ENCODE assay signal across 8 cellular contexts in genomic region chr19:54517483-54517882, GRCh38. TPM values are rescaled to one million over a fixed set of nuclear protein-coding genes. Genes with fewer than 3 reads are reported as not detected.
DNase-seq lines count a peak whose midpoint lies in the region; TF ChIP-seq lines count a peak whose summit lies in the region.
"Had no signal": no experiment of that assay in that cellular context is flagged by ENCODE, and none has a peak within 500 bp of the region (broad histone marks: within the 10 kb centered on the region; RNA-seq: fewer than 3 reads in every experiment).

No MANE protein-coding gene starts in this region.

- H3K27ac ChIP-seq in left ventricle myocardium inferior (replicated peaks): no peak overlapping the region
- H3K27ac ChIP-seq: Peyer's patch had no signal

- H3K4me3 Mint-ChIP-seq in activated T-cell treated with anti-CD3 and anti-CD28 coated beads, Interleukin-2, amount 50 U/mL, for 24 hours: no peak overlapping the region

- H3K27me3 Mint-ChIP-seq in activated T-cell treated with anti-CD3 and anti-CD28 coated beads, Interleukin-2, amount 50 U/mL, for 24 hours: peaks cover 38% of the 10 kb centered on the region

- H3K27me3 ChIP-seq in H7 (ENCODE audit: control insufficient read depth, insufficient read depth, low read length) (no peaks in the 10 kb centered on the region), left ventricle myocardium inferior (ENCODE audit: low read depth) (peaks cover 68% of the 10 kb centered on the region)
- H3K27me3 ChIP-seq: Peyer's patch had no signal

- intact Hi-C loops in left ventricle myocardium inferior (cut with micrococcal nuclease): no loop called here

- H3K4me1 Mint-ChIP-seq in activated T-cell treated with anti-CD3 and anti-CD28 coated beads, Interleukin-2, amount 50 U/mL, for 24 hours (ENCODE audit: low read depth): peaks cover 41% of the 10 kb centered on the region

- peaks cover 4% of the 10 kb centered on the region for H3K4me1 ChIP-seq in left ventricle myocardium inferior
- H3K4me1 ChIP-seq: Peyer's patch had no signal

- H3K9me3 Mint-ChIP-seq in activated T-cell treated with anti-CD3 and anti-CD28 coated beads, Interleukin-2, amount 50 U/mL, for 24 hours: peaks cover 3% of the 10 kb centered on the region

- H3K9me3 ChIP-seq in left ventricle myocardium inferior (replicated peaks): no peaks in the 10 kb centered on the region
- H3K9me3 ChIP-seq: Peyer's patch had no signal

- no peak for TF ChIP-seq CTCF in left ventricle myocardium inferior (IDR thresholded peaks at IDR 0.05; ENCODE audit: borderline replicate concordance)

- H3K27ac Mint-ChIP-seq in activated T-cell treated with anti-CD3 and anti-CD28 coated beads, Interleukin-2, amount 50 U/mL, for 24 hours: no peak overlapping the region

- no peaks in the 10 kb centered on the region for H3K36me3 ChIP-seq in H7 (replicated peaks; ENCODE audit: control insufficient read depth, insufficient read depth, low read length)
- no peaks in the 10 kb centered on the region for H3K36me3 ChIP-seq in left ventricle myocardium inferior
- H3K36me3 ChIP-seq: Peyer's patch had no signal

- DNase-seq in H7 (peak; percentile 28), NOMO-1 treated with dmso at 0.1 percent for 144 hours (lab: John Stamatoyannopoulos, UW; ENCODE audit: unreplicated experiment) (peak; percentile 45), left ventricle myocardium inferior (peak; percentile 30), NCI-H1417 treated with DMSO at 0.1 percent for 48 hours (lab: John Stamatoyannopoulos, UW) (no peak), NCI-H446 treated with DMSO at 0.1 percent for 48 hours (lab: John Stamatoyannopoulos, UW) (no peak)
- DNase-seq in activated T-cell treated with anti-CD3 and anti-CD28 coated beads, Interleukin-2, amount 50 U/mL, for 24 hours: peak; percentile 67
- DNase-seq in stimulated activated CD4-positive, alpha-beta T cell treated with anti-CD3 and anti-CD28 coated beads, Interleukin-4, amount 100 ng/mL, for 24 hours: peak; percentile 52

- no peaks in the 10 kb centered on the region for H3K36me3 Mint-ChIP-seq in activated T-cell treated with anti-CD3 and anti-CD28 coated beads, Interleukin-2, amount 50 U/mL, for 24 hours (ENCODE audit: low read depth)

- H3K4me3 ChIP-seq in H7 (ENCODE audit: insufficient read depth, low read depth, low read length): no peak overlapping the region
- H3K4me3 ChIP-seq in left ventricle myocardium inferior: no peak overlapping the region
- H3K4me3 ChIP-seq: Peyer's patch had no signal

RNA-seq across cellular contexts. Expression of gene LAIR2, which starts 14.9 kb away (rescaled TPM):
- not detected in 2 replicates for total RNA-seq in H7 (2014; rRNA removed; shearing (Covaris generic))
- total RNA-seq in left ventricle myocardium inferior: not detected
- total RNA-seq: Peyer's patch had no signal

RNA-seq across cellular contexts. Expression of gene CDC42EP5, which starts 44.4 kb away (rescaled TPM):
- 0.70 and 4.3 TPM in 2 replicates for total RNA-seq in H7 (2014; rRNA removed; shearing (Covaris generic))
- total RNA-seq in left ventricle myocardium inferior: 8.7 TPM

RNA-seq across cellular contexts. Expression of gene LENG9, which starts 53.9 kb away (rescaled TPM):
- total RNA-seq in H7 (2014; rRNA removed; shearing (Covaris generic)): 3.5 and 7.9 TPM in 2 replicates
- total RNA-seq in left ventricle myocardium inferior: 1.7 TPM

RNA-seq across cellular contexts. Expression of gene LILRA2, which starts 56.1 kb away (rescaled TPM):
- total RNA-seq in H7 (2014; rRNA removed; shearing (Covaris generic)): not detected in 2 replicates
- 1.6 TPM for total RNA-seq in left ventricle myocardium inferior

Comparison
In these comparisons a context has a peak if more than half of its experiments do, and no peak if none do; other contexts are left out.
1. DNase-seq: peak in H7 (single experiment), NOMO-1 treated with dmso at 0.1 percent for 144 hours (single experiment), activated T-cell treated with anti-CD3 and anti-CD28 coated beads, Interleukin-2, amount 50 U/mL, for 24 hours (single experiment), left ventricle myocardium inferior (single experiment) and stimulated activated CD4-positive, alpha-beta T cell treated with anti-CD3 and anti-CD28 coated beads, Interleukin-4, amount 100 ng/mL, for 24 hours (single experiment); none in NCI-H1417 treated with DMSO at 0.1 percent for 48 hours (single experiment) and NCI-H446 treated with DMSO at 0.1 percent for 48 hours (single experiment).